30 cellular contexts compared by ENCODE assay signal in the genomic region with DNA sequence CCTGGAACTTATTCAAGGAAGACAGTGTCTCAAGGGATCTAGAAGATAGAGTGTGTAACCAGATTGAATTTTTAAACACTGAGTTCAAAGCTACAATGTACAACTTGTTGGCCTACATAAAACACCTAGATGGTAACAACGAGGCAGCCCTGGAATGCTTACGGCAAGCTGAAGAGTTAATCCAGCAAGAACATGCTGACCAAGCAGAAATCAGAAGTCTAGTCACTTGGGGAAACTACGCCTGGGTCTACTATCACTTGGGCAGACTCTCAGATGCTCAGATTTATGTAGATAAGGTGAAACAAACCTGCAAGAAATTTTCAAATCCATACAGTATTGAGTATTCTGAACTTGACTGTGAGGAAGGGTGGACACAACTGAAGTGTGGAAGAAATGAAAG. TPM values are rescaled to one million over a fixed set of nuclear protein-coding genes. Genes with fewer than 3 reads are reported as not detected.
DNase-seq lines count a peak whose midpoint lies in the region; ATAC-seq and TF ChIP-seq lines count a peak whose summit lies in the region.
"Had no signal": no experiment of that assay in that cellular context is flagged by ENCODE, and none has a peak within 500 bp of the region (broad histone marks: within the 10 kb centered on the region; RNA-seq: fewer than 3 reads in every experiment).

No MANE protein-coding gene starts in this region.

- H3K4me3 ChIP-seq in ACC112 (ENCODE audit: low read depth, low read length) (no peak overlapping the region), heart left ventricle (no peak overlapping the region)
- H3K4me3 ChIP-seq: BLaER1 treated with 17β-estradiol and CSF1 and Interleukin-3, amounts not matched to agents 10 nM and 100 nM; SJCRH30 had no signal

- ATAC-seq in activated CD8-positive, alpha-beta memory T cell treated with anti-CD3 and anti-CD28 coated beads, Interleukin-2, amount 10 ng/mL, durations not matched to agents 7 days and 5 days: no peak
- ATAC-seq in heart left ventricle: no peak
- ATAC-seq: PC-3, Right ventricle myocardium inferior, SK-N-SH treated with all-trans-retinoic acid at 6 μM for 48 hours had no signal

- CTCF ChIA-PET in activated CD8-positive, alpha-beta memory T cell treated with anti-CD3 and anti-CD28 coated beads, Interleukin-2, amount 10 ng/mL, durations not matched to agents 7 days and 5 days (lab: Charles Lee): no interaction called here

- peak overlapping the region; percentile 5 for H3K27ac Mint-ChIP-seq in nephron progenitor cell
- no peak overlapping the region for H3K27ac Mint-ChIP-seq in activated CD8-positive, alpha-beta memory T cell treated with anti-CD3 and anti-CD28 coated beads, Interleukin-2, amount 10 ng/mL, durations not matched to agents 7 days and 5 days
- H3K27ac Mint-ChIP-seq: CD4-positive, alpha-beta T cell; IgD-negative memory B cell had no signal

- no peak overlapping the region for H3K4me3 Mint-ChIP-seq in nephron progenitor cell
- H3K4me3 Mint-ChIP-seq in activated CD8-positive, alpha-beta memory T cell treated with anti-CD3 and anti-CD28 coated beads, Interleukin-2, amount 10 ng/mL, durations not matched to agents 7 days and 5 days: no peak overlapping the region
- H3K4me3 Mint-ChIP-seq: CD4-positive, alpha-beta T cell; IgD-negative memory B cell had no signal

- no peak overlapping the region for H2AFZ ChIP-seq in ACC112 (ENCODE audit: low read length, unreplicated experiment)

- peaks cover 7% of the 10 kb centered on the region for H3K9me3 Mint-ChIP-seq in nephron progenitor cell
- H3K9me3 Mint-ChIP-seq in activated CD8-positive, alpha-beta memory T cell treated with anti-CD3 and anti-CD28 coated beads, Interleukin-2, amount 10 ng/mL, durations not matched to agents 7 days and 5 days (ENCODE audit: low read depth): no peaks in the 10 kb centered on the region
- H3K9me3 Mint-ChIP-seq: CD4-positive, alpha-beta T cell had no signal

- DNase-seq in nephron progenitor cell: no peak
- DNase-seq in activated CD8-positive, alpha-beta memory T cell treated with anti-CD3 and anti-CD28 coated beads, Interleukin-2, amount 10 ng/mL, durations not matched to agents 7 days and 5 days: no peak
- no peak for DNase-seq in heart left ventricle
- DNase-seq in COLO829 (ENCODE audit: low spot score): no peak
- DNase-seq: AML-193; CD4-positive, alpha-beta T cell; COR-L47; DMS53; GOT3; HCEC 1CT; NCI-H1048; NCI-H1417; NCI-H1694; NCI-H2029 treated with DMSO at 0.1 percent for 48 hours; NCI-H446 treated with DMSO at 0.1 percent for 48 hours; NCI-H526; NCI-H82; NK-92 treated with Interleukin-12 subunit alpha and Interleukin-12 subunit beta, amount 100 ng/mL, for 24 hours; PC-3; SJCRH30 had no signal

- H3K36me3 Mint-ChIP-seq in nephron progenitor cell (ENCODE audit: low read depth): peaks cover 17% of the 10 kb centered on the region
- H3K36me3 Mint-ChIP-seq in activated CD8-positive, alpha-beta memory T cell treated with anti-CD3 and anti-CD28 coated beads, Interleukin-2, amount 10 ng/mL, durations not matched to agents 7 days and 5 days: peaks cover 83% of the 10 kb centered on the region

- H3K9me3 ChIP-seq in heart left ventricle: no peaks in the 10 kb centered on the region
- H3K9me3 ChIP-seq: SJCRH30 had no signal

- peaks cover 59% of the 10 kb centered on the region for H3K79me2 ChIP-seq in ACC112 (ENCODE audit: control insufficient read depth, insufficient read depth, low read length, unreplicated experiment)

- TF ChIP-seq CTCF in nephron progenitor cell (IDR thresholded peaks at IDR 0.05): no peak
- TF ChIP-seq CTCF in heart left ventricle (IDR thresholded peaks at IDR 0.05): no peak

- H3K36me3 ChIP-seq in ACC112 (ENCODE audit: insufficient read depth, low read length) (peaks cover 60% of the 10 kb centered on the region), heart left ventricle (peaks cover 0 to 59% (median 40%) of the 10 kb centered on the region in 9 donors)
- H3K36me3 ChIP-seq: SJCRH30 had no signal

- TF ChIP-seq POLR2A in heart left ventricle (IDR thresholded peaks at IDR 0.05): no peak

- H3K27me3 ChIP-seq in ACC112 (ENCODE audit: insufficient read depth, low read length) (no peaks in the 10 kb centered on the region), heart left ventricle (no peaks in the 10 kb centered on the region)
- H3K27me3 ChIP-seq: BLaER1 treated with 17β-estradiol and CSF1 and Interleukin-3, amounts not matched to agents 10 nM and 100 nM; SJCRH30 had no signal

- H3K4me1 Mint-ChIP-seq in nephron progenitor cell: peaks cover 29% of the 10 kb centered on the region
- H3K4me1 Mint-ChIP-seq in activated CD8-positive, alpha-beta memory T cell treated with anti-CD3 and anti-CD28 coated beads, Interleukin-2, amount 10 ng/mL, durations not matched to agents 7 days and 5 days: peaks cover 50% of the 10 kb centered on the region

- WGBS in heart left ventricle, 4 donors: 88 to 98% (median 95%) methylated on average over 3 of the region's 3 CpGs

- H3K27me3 Mint-ChIP-seq in nephron progenitor cell (ENCODE audit: low read depth, poor library complexity): no peaks in the 10 kb centered on the region
- peaks cover 8% of the 10 kb centered on the region for H3K27me3 Mint-ChIP-seq in activated CD8-positive, alpha-beta memory T cell treated with anti-CD3 and anti-CD28 coated beads, Interleukin-2, amount 10 ng/mL, durations not matched to agents 7 days and 5 days
- H3K27me3 Mint-ChIP-seq: CD4-positive, alpha-beta T cell; IgD-negative memory B cell had no signal

- H3K4me1 ChIP-seq in ACC112 (ENCODE audit: control insufficient read depth, insufficient read depth, low read length, unreplicated experiment) (peaks cover 42% of the 10 kb centered on the region), heart left ventricle (peaks cover 0 to 60% (median 28%) of the 10 kb centered on the region in 12 donors)
- H3K4me1 ChIP-seq: SJCRH30 had no signal

- H3K27ac ChIP-seq in ACC112 (ENCODE audit: low read depth, low read length): 0 out of 2 replicates have a peak overlapping the region, but pooled peaks have one; percentile 38
- peak overlapping the region; percentile 11 for H3K27ac ChIP-seq in cingulate gyrus (ENCODE audit: low read depth, low read length)
- no peak overlapping the region for H3K27ac ChIP-seq in heart left ventricle
- H3K27ac ChIP-seq: BLaER1 treated with 17β-estradiol and CSF1 and Interleukin-3, amounts not matched to agents 10 nM and 100 nM; SJCRH30 had no signal

- intact Hi-C loops in heart left ventricle (cut with DNase I): no loop called here

RNA-seq across cellular contexts. Expression of a gene that starts 10.9 kb away (rescaled TPM):
- total RNA-seq in activated CD8-positive, alpha-beta memory T cell treated with anti-CD3 and anti-CD28 coated beads, Interleukin-2, amount 10 ng/mL, durations not matched to agents 7 days and 5 days: 100 to 1,000 TPM in 1 of 2 experiments, 10 to 100 TPM in 1; 54.2 to 151 TPM
- 100 to 1,000 TPM in 1 of 9 donors, 10 to 100 TPM in 4, 1 to 10 TPM in 4; 4.4 to 107 (median 12.1) TPM for total RNA-seq in heart left ventricle
- 1 to 10 TPM; 4.6 to 5.0 TPM for polyA plus RNA-seq in heart left ventricle

RNA-seq across cellular contexts. Expression of a gene that starts 36.9 kb away (rescaled TPM):
- total RNA-seq in activated CD8-positive, alpha-beta memory T cell treated with anti-CD3 and anti-CD28 coated beads, Interleukin-2, amount 10 ng/mL, durations not matched to agents 7 days and 5 days: 10 to 100 TPM; 16.0 to 34.4 TPM
- 10 to 100 TPM in 3 of 9 donors, 1 to 10 TPM in 6; 2.3 to 30.2 (median 5.3) TPM for total RNA-seq in heart left ventricle
- 1 to 10 TPM; 2.1 to 2.8 TPM for polyA plus RNA-seq in heart left ventricle

RNA-seq across cellular contexts. Expression of a gene that starts 39.1 kb away (rescaled TPM):
- total RNA-seq in activated CD8-positive, alpha-beta memory T cell treated with anti-CD3 and anti-CD28 coated beads, Interleukin-2, amount 10 ng/mL, durations not matched to agents 7 days and 5 days: under 1 TPM in 1 of 2 experiments, not detected in 1; 0.29 TPM
- under 1 TPM in 2 of 9 donors, not detected in 7; 0.24 to 0.25 TPM for total RNA-seq in heart left ventricle
- not detected for polyA plus RNA-seq in heart left ventricle
- total RNA-seq: A172, Daoy, G401, PC-3, Right ventricle myocardium inferior, RPMI7951, SJCRH30 had no signal
- polyA plus RNA-seq: IgD-negative memory B cell had no signal

RNA-seq across cellular contexts. Expression of a gene that starts 53.7 kb away (rescaled TPM):
- 100 to 1,000 TPM in 1 of 2 experiments, 10 to 100 TPM in 1; 45.8 to 107 TPM for total RNA-seq in activated CD8-positive, alpha-beta memory T cell treated with anti-CD3 and anti-CD28 coated beads, Interleukin-2, amount 10 ng/mL, durations not matched to agents 7 days and 5 days
- total RNA-seq in heart left ventricle: 10 to 100 TPM; 13.8 to 58.2 (median 25.6) TPM
- polyA plus RNA-seq in heart left ventricle: 10 to 100 TPM in 1 of 2 donors, 1 to 10 TPM in 1; 5.5 to 23.4 TPM

Comparison
In these comparisons a context has a peak if more than half of its experiments do, and no peak if none do; other contexts are left out.
1. H3K27ac ChIP-seq: peak in ACC112 (single experiment) and cingulate gyrus (single experiment); none in heart left ventricle (0 of 12).